Comparison of ENCODE assay signal across 28 cellular contexts in the genomic region with DNA sequence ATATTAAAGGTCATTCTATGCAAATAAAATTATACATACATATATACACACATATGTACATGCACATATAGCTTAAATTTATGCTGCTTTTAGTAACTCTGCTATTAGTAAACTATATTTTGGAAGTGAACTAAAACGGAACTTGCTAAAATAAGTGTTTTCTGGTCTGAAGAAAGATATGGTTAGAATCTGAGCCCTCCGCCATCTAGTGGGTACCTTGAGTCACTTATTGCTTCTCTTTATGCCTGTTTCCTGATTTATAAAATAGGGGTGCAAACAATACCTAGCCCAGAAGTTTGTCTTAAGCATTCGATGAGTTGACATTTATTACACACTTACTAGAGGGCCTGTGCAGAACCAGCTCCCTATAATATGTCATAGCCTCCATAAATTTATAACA.
DNase-seq lines count a peak whose midpoint lies in the region; ATAC-seq and TF ChIP-seq lines count a peak whose summit lies in the region.
"Had no signal": no experiment of that assay in that cellular context is flagged by ENCODE, and none has a peak within 500 bp of the region (broad histone marks: within the 10 kb centered on the region; RNA-seq: fewer than 3 reads in every experiment).

No MANE protein-coding gene starts in this region.

- 87% methylated on average over 3 of the region's 3 CpGs; no CpG with 5 or more reads in 1 of the 2 experiments for WGBS in endodermal cell (ENCODE audit: insufficient coverage in 1 of 2, insufficient read length in 1 of 2), 2 experiments

- intact Hi-C loops in vagina (cut with DNase I), result no loop called here
- intact Hi-C loops in Right ventricle myocardium inferior (cut with DNase I), result no loop called here

- H3K27me3 Mint-ChIP-seq in endodermal cell (ENCODE audit: insufficient read depth) (no peaks in the 10 kb centered on the region), neural progenitor cell (ENCODE audit: insufficient read depth, low read depth) (peaks cover 2% of the 10 kb centered on the region)
- H3K27me3 Mint-ChIP-seq: activated B cell treated with CpG ODN at 0.5 μM for 24 hours; activated CD4-positive, alpha-beta T cell treated with anti-CD3 and anti-CD28 coated beads, Interleukin-2, amount 10 ng/mL, durations not matched to agents 7 days and 5 days; activated naive CD8-positive, alpha-beta T cell; stimulated activated memory B cell treated with anti-CD40 and anti-IgM and Interleukin-4, amounts not matched to agents 10 μg/mL and 1 μg/mL and 100 μg/mL, for 72 hours had no signal

- H3K27me3 ChIP-seq in endodermal cell (ENCODE audit: control insufficient read depth, insufficient read depth, low read length, poor library complexity, severe bottlenecking), result no peaks in the 10 kb centered on the region
- H3K27me3 ChIP-seq in neural progenitor cell, result no peaks in the 10 kb centered on the region
- no peaks in the 10 kb centered on the region for H3K27me3 ChIP-seq in vagina
- H3K27me3 ChIP-seq: ovary, upper lobe of right lung had no signal

- H3K27ac Mint-ChIP-seq in endodermal cell (no peak overlapping the region), neural progenitor cell (no peak overlapping the region)
- H3K27ac Mint-ChIP-seq: activated B cell treated with CpG ODN at 0.5 μM for 24 hours; activated CD4-positive, alpha-beta T cell treated with anti-CD3 and anti-CD28 coated beads, Interleukin-2, amount 10 ng/mL, durations not matched to agents 7 days and 5 days; activated naive CD8-positive, alpha-beta T cell; immature natural killer cell; nephron; stimulated activated memory B cell treated with anti-CD40 and anti-IgM and Interleukin-4, amounts not matched to agents 10 μg/mL and 1 μg/mL and 100 μg/mL, for 72 hours had no signal

- H3K9me3 ChIP-seq in endodermal cell (ENCODE audit: control insufficient read depth, low read length), result peaks cover 6% of the 10 kb centered on the region
- no peaks in the 10 kb centered on the region for H3K9me3 ChIP-seq in neural progenitor cell (ENCODE audit: low read depth)
- H3K9me3 ChIP-seq in vagina, result no peaks in the 10 kb centered on the region
- H3K9me3 ChIP-seq: ovary, upper lobe of right lung had no signal

- H3K9ac ChIP-seq in endodermal cell (ENCODE audit: extremely low read depth, low read length, poor library complexity, severe bottlenecking) (no peak overlapping the region), neural progenitor cell (no peak overlapping the region)

- no peaks in the 10 kb centered on the region for H3K9me3 Mint-ChIP-seq in endodermal cell
- no peaks in the 10 kb centered on the region for H3K9me3 Mint-ChIP-seq in neural progenitor cell
- H3K9me3 Mint-ChIP-seq: activated B cell treated with CpG ODN at 0.5 μM for 24 hours; activated CD4-positive, alpha-beta T cell treated with anti-CD3 and anti-CD28 coated beads, Interleukin-2, amount 10 ng/mL, durations not matched to agents 7 days and 5 days; nephron; stimulated activated memory B cell treated with anti-CD40 and anti-IgM and Interleukin-4, amounts not matched to agents 10 μg/mL and 1 μg/mL and 100 μg/mL, for 72 hours had no signal

- H4K20me1 ChIP-seq in neural progenitor cell (ENCODE audit: low read depth), result no peaks in the 10 kb centered on the region

- H3K27ac ChIP-seq in endodermal cell (ENCODE audit: low read depth, low read length) (no peak overlapping the region), neural progenitor cell (no peak overlapping the region), vagina (no peak overlapping the region)
- H3K27ac ChIP-seq: ovary, skin epidermis, upper lobe of right lung had no signal

- H3K36me3 ChIP-seq in endodermal cell (ENCODE audit: control insufficient read depth, insufficient read depth, low read length) (no peaks in the 10 kb centered on the region), neural progenitor cell (no peaks in the 10 kb centered on the region), vagina (no peaks in the 10 kb centered on the region)
- H3K36me3 ChIP-seq: ovary, upper lobe of right lung had no signal

- H3K36me3 Mint-ChIP-seq in endodermal cell (ENCODE audit: low read depth) (no peaks in the 10 kb centered on the region), neural progenitor cell (no peaks in the 10 kb centered on the region)
- H3K36me3 Mint-ChIP-seq: activated naive CD8-positive, alpha-beta T cell; immature natural killer cell; stimulated activated memory B cell treated with anti-CD40 and anti-IgM and Interleukin-4, amounts not matched to agents 10 μg/mL and 1 μg/mL and 100 μg/mL, for 72 hours had no signal

- no peaks in the 10 kb centered on the region for H3F3A ChIP-seq in neural progenitor cell (ENCODE audit: low read depth)

- TF ChIP-seq CTCF in endodermal cell (conservative IDR thresholded peaks at IDR 0.05) (peak; percentile 70), neural progenitor cell (IDR thresholded peaks at IDR 0.05) (peak; percentile 28), vagina (IDR thresholded peaks at IDR 0.05) (no peak)

- H2AFZ ChIP-seq in neural progenitor cell (replicated peaks), result no peak overlapping the region

- no peak for TF ChIP-seq POLR2A in vagina (IDR thresholded peaks at IDR 0.05)

- H3K79me2 ChIP-seq in neural progenitor cell (ENCODE audit: low read depth), result no peaks in the 10 kb centered on the region

- peak; percentile 10 for DNase-seq in Jurkat, Clone E6-1 (ENCODE audit: low read depth, low spot score)
- peak; percentile 22 for DNase-seq in RPMI8226
- no peak for DNase-seq in endodermal cell
- no peak for DNase-seq in neural progenitor cell (ENCODE audit: low spot score)
- DNase-seq in vagina (ENCODE audit: extremely low spot score in 2 of 2), result no peak
- DNase-seq in NCI-H1417 treated with DMSO at 0.1 percent for 48 hours (lab: John Stamatoyannopoulos, UW), result no peak
- DNase-seq in Right ventricle myocardium inferior (ENCODE audit: missing footprints), result no peak
- DNase-seq: activated B cell treated with CpG ODN at 0.5 μM for 24 hours; activated CD4-positive, alpha-beta T cell treated with anti-CD3 and anti-CD28 coated beads, Interleukin-2, amount 10 ng/mL, durations not matched to agents 7 days and 5 days; activated effector memory CD4-positive, alpha-beta T cell treated with anti-CD3 and anti-CD28 coated beads, Interleukin-2, amount 50 U/mL, for 16 hours; anterior cingulate cortex; C1 segment of cervical spinal cord; DMS79; hypothalamus; immature natural killer cell; NCI-H1105 treated with DMSO at 0.1 percent for 48 hours; NCI-H1930; ovary; substantia nigra; T1000; upper lobe of right lung had no signal

- ATAC-seq in HG03354 (IDR thresholded peaks at IDR 0.05; ENCODE audit: poor library complexity, severe bottlenecking, unreplicated experiment) (no peak), Right ventricle myocardium inferior (no peak)
- ATAC-seq: esophagus mucosa; Panc1; stimulated activated memory B cell treated with anti-CD40 and anti-IgM and Interleukin-4, amounts not matched to agents 10 μg/mL and 1 μg/mL and 100 μg/mL, for 72 hours; upper lobe of right lung had no signal

- no peak overlapping the region for H3K4me3 ChIP-seq in Jurkat, Clone E6-1 (ENCODE audit: low read length)
- H3K4me3 ChIP-seq in endodermal cell (ENCODE audit: low read length) (no peak overlapping the region), neural progenitor cell (no peak overlapping the region), vagina (no peak overlapping the region)
- H3K4me3 ChIP-seq: ovary, skin epidermis, upper lobe of right lung had no signal

- no peaks in the 10 kb centered on the region for H3K4me1 ChIP-seq in endodermal cell (ENCODE audit: control insufficient read depth, insufficient read depth, low read length)
- no peaks in the 10 kb centered on the region for H3K4me1 ChIP-seq in neural progenitor cell
- no peaks in the 10 kb centered on the region for H3K4me1 ChIP-seq in vagina
- H3K4me1 ChIP-seq: upper lobe of right lung had no signal

- peaks cover 20% of the 10 kb centered on the region for H3K4me1 Mint-ChIP-seq in endodermal cell
- H3K4me1 Mint-ChIP-seq in neural progenitor cell, result peaks cover 3% of the 10 kb centered on the region
- H3K4me1 Mint-ChIP-seq: activated CD4-positive, alpha-beta T cell treated with anti-CD3 and anti-CD28 coated beads, Interleukin-2, amount 10 ng/mL, durations not matched to agents 7 days and 5 days; immature natural killer cell; nephron had no signal

- H3K4me2 ChIP-seq in neural progenitor cell, result no peak overlapping the region

- H3K4me3 Mint-ChIP-seq in endodermal cell (no peak overlapping the region), neural progenitor cell (no peak overlapping the region)
- H3K4me3 Mint-ChIP-seq: activated B cell treated with CpG ODN at 0.5 μM for 24 hours; activated CD4-positive, alpha-beta T cell treated with anti-CD3 and anti-CD28 coated beads, Interleukin-2, amount 10 ng/mL, durations not matched to agents 7 days and 5 days; activated naive CD8-positive, alpha-beta T cell; immature natural killer cell; nephron; stimulated activated memory B cell treated with anti-CD40 and anti-IgM and Interleukin-4, amounts not matched to agents 10 μg/mL and 1 μg/mL and 100 μg/mL, for 72 hours had no signal

Comparison
In these comparisons a context has a peak if more than half of its experiments do, and no peak if none do; other contexts are left out.
1. DNase-seq: peak in Jurkat, Clone E6-1 (single experiment) and RPMI8226 (single experiment); none in endodermal cell (single experiment), neural progenitor cell (single experiment), vagina (0 of 2), NCI-H1417 treated with DMSO at 0.1 percent for 48 hours (single experiment) and Right ventricle myocardium inferior (single experiment).
2. CTCF ChIP-seq: peak in endodermal cell (single experiment) and neural progenitor cell (single experiment); none in vagina (0 of 3).